22 cellular contexts compared by ENCODE assay signal in the genomic region with DNA sequence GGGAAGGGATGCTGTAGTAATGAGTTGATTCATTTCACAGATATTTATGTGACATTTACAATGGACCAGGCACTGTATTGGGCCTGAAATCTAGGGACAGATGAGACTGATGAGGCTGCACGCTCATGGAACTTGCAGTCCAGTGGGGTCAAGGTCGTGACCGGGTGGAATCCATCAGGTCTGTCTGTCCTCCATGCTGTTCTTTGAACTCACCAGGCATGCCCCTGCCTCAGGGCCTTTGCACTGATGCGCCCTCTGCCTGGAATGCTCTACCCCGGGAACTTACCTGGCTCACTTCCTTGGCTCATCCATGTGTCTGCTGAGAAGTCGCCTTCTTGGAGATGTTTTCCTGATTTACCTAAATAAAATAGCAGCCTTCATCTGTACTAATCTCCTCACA.
"Had no signal": no experiment of that assay in that cellular context is flagged by ENCODE, and none has a peak within 500 bp of the region (broad histone marks: within the 10 kb centered on the region; RNA-seq: fewer than 3 reads in every experiment).

No MANE protein-coding gene starts in this region.

- H3K4me3 ChIP-seq: MG63, SJSA1, SK-N-MC had no signal

- DNase-seq: Karpas-422, KG1, MG63, NCI-H1092, NCI-H1105 treated with DMSO at 0.1 percent for 48 hours, NCI-H1417 treated with DMSO at 0.1 percent for 48 hours, NCI-H146, NCI-H1694 treated with DMSO at 0.1 percent for 48 hours, NCI-H1930, NCI-H2081, NCI-H2107, NCI-H2227 treated with DMSO at 0.1 percent for 48 hours, NCI-H524, NCI-H526 treated with DMSO at 0.1 percent for 48 hours, NCI-H774, Right ventricle myocardium superior, RPMI8226, SIG-M5 had no signal

- H3K27ac ChIP-seq: HL-60, SJSA1, SK-N-MC had no signal

- H3K4me1 ChIP-seq: SJSA1 had no signal

- H3K36me3 ChIP-seq: MG63, SJSA1 had no signal

- H3K27me3 ChIP-seq: MG63, SJSA1 had no signal

- FAIRE-seq: RCC 7860 had no signal

- H3K9me3 ChIP-seq: MG63, SJSA1 had no signal
